Comparison of ENCODE assay signal across 19 cellular contexts in the genomic region with DNA sequence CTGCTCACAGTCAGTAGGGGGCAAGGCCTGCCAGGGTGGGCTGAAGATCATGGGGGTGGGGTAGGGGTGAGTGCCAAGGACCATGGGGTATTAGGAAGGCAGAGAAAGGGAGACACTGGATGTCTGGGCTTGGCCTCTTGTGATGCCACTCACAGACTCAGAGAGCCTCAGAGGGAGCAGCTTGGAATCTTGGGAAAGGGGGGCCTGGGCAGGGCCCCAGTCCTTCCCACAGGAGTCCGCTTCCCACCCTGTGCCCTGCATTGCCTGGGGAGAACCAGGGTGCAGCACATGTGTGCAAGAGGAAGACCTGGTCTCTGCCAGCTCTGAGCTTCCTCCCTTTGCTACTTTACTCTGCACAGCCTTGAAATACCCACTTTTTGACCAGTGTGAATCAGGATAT. TPM values are rescaled to one million over a fixed set of nuclear protein-coding genes. Genes with fewer than 3 reads are reported as not detected.
DNase-seq lines count a peak whose midpoint lies in the region; ATAC-seq and TF ChIP-seq lines count a peak whose summit lies in the region.
"Had no signal": no experiment of that assay in that cellular context is flagged by ENCODE, and none has a peak within 500 bp of the region (broad histone marks: within the 10 kb centered on the region; RNA-seq: fewer than 3 reads in every experiment).

No MANE protein-coding gene starts in this region.

- H3K9me3 Mint-ChIP-seq in brain (peaks cover 0 to 2% (median 0%) of the 10 kb centered on the region in 5 experiments), endodermal cell (no peaks in the 10 kb centered on the region), neural crest cell (no peaks in the 10 kb centered on the region)
- H3K9me3 Mint-ChIP-seq: CD8-positive, alpha-beta memory T cell; HFFc6 had no signal

- H3K36me3 Mint-ChIP-seq in brain (no peaks in the 10 kb centered on the region), endodermal cell (ENCODE audit: low read depth) (no peaks in the 10 kb centered on the region), neural crest cell (ENCODE audit: low read depth) (no peaks in the 10 kb centered on the region)
- H3K36me3 Mint-ChIP-seq: CD4-positive, CD25-positive, alpha-beta regulatory T cell; CD8-positive, alpha-beta memory T cell had no signal

- DNase-seq in endodermal cell: peak; percentile 22
- no peak for DNase-seq in neural crest cell (ENCODE audit: low read depth, low spot score)
- peak; percentile 47 for DNase-seq in spleen
- no peak for DNase-seq in nucleus accumbens (lab: John Stamatoyannopoulos, UW)
- DNase-seq: BE2C; CD4-positive, CD25-positive, alpha-beta regulatory T cell; CD8-positive, alpha-beta memory T cell; COR-L47; DMS 273 treated with DMSO at 0.1 percent for 48 hours; DMS53; DND-41; EL; GOT3; H7; HFFc6 had no signal

- no peak for TF ChIP-seq CTCF in brain (conservative IDR thresholded peaks at IDR 0.05)
- no peak for TF ChIP-seq CTCF in endodermal cell (conservative IDR thresholded peaks at IDR 0.05)
- TF ChIP-seq CTCF in neural crest cell (conservative IDR thresholded peaks at IDR 0.05): no peak
- no peak for TF ChIP-seq CTCF in spleen (IDR thresholded peaks at IDR 0.05 in 8 of 11, conservative IDR thresholded peaks at IDR 0.05 in 3 of 11)

- TF ChIP-seq POLR2A in spleen (IDR thresholded peaks at IDR 0.05): no peak

- peak overlapping the region in 4 of 5 experiments; percentile 13 to 92 (median 23) for H3K4me3 Mint-ChIP-seq in brain
- no peak overlapping the region for H3K4me3 Mint-ChIP-seq in endodermal cell
- peak overlapping the region; percentile 23 for H3K4me3 Mint-ChIP-seq in neural crest cell
- H3K4me3 Mint-ChIP-seq: CD4-positive, CD25-positive, alpha-beta regulatory T cell; CD8-positive, alpha-beta memory T cell; HFFc6 had no signal

- H3K4me1 Mint-ChIP-seq in brain: peaks cover 75% of the 10 kb centered on the region
- peaks cover 19% of the 10 kb centered on the region for H3K4me1 Mint-ChIP-seq in endodermal cell
- H3K4me1 Mint-ChIP-seq in neural crest cell: peaks cover 14% of the 10 kb centered on the region

- H3K27ac ChIP-seq in endodermal cell (ENCODE audit: low read depth, low read length): no peak overlapping the region
- H3K27ac ChIP-seq in spleen: no peak overlapping the region
- H3K27ac ChIP-seq: HL-60 had no signal

- intact Hi-C loops in spleen (cut with DNase I; ENCODE audit: low total_unique reads): no loop called here

- no peak overlapping the region for H3K4me3 ChIP-seq in endodermal cell (ENCODE audit: low read length)
- no peak overlapping the region for H3K4me3 ChIP-seq in spleen

- no peak for ATAC-seq in GM19328 (IDR thresholded peaks at IDR 0.05; ENCODE audit: unreplicated experiment)
- ATAC-seq: HCT116 had no signal

- H3K9me3 ChIP-seq in endodermal cell (ENCODE audit: control insufficient read depth, low read length) (no peaks in the 10 kb centered on the region), spleen (no peaks in the 10 kb centered on the region)
- H3K9me3 ChIP-seq: BE2C had no signal

- H3K27me3 ChIP-seq in endodermal cell (ENCODE audit: control insufficient read depth, insufficient read depth, low read length, poor library complexity, severe bottlenecking) (peaks cover 44% of the 10 kb centered on the region), spleen (replicated peaks in 1 of 7) (peaks cover 3 to 69% (median 32%) of the 10 kb centered on the region in 7 donors)

- 80 to 89% methylated on average over 1 of the region's 1 CpG for WGBS in endodermal cell (ENCODE audit: insufficient coverage in 1 of 2, insufficient read length in 1 of 2), 2 experiments
- WGBS in spleen, 5 donors: 64 to 100% (median 80%) methylated on average over 1 of the region's 1 CpG

- H3K27me3 Mint-ChIP-seq in brain (peaks cover 27% of the 10 kb centered on the region), endodermal cell (ENCODE audit: insufficient read depth) (peaks cover 35% of the 10 kb centered on the region), neural crest cell (ENCODE audit: low read depth) (peaks cover 34% of the 10 kb centered on the region)

- H3K27ac Mint-ChIP-seq in brain: peak overlapping the region in 1 of 5 experiments; percentile 34
- no peak overlapping the region for H3K27ac Mint-ChIP-seq in endodermal cell
- H3K27ac Mint-ChIP-seq in neural crest cell (ENCODE audit: unreplicated experiment): no peak overlapping the region
- H3K27ac Mint-ChIP-seq: CD4-positive, CD25-positive, alpha-beta regulatory T cell; CD8-positive, alpha-beta memory T cell; HFFc6 had no signal

- H3K36me3 ChIP-seq in endodermal cell (ENCODE audit: control insufficient read depth, insufficient read depth, low read length) (no peaks in the 10 kb centered on the region), spleen (no peaks in the 10 kb centered on the region)
- H3K36me3 ChIP-seq: BE2C had no signal

- H3K9ac ChIP-seq in endodermal cell (ENCODE audit: extremely low read depth, low read length, poor library complexity, severe bottlenecking): no peak overlapping the region

- H3K4me1 ChIP-seq in endodermal cell (ENCODE audit: control insufficient read depth, insufficient read depth, low read length) (peaks cover 6% of the 10 kb centered on the region), spleen (peaks cover 0 to 21% (median 13%) of the 10 kb centered on the region in 6 donors)

RNA-seq across cellular contexts. Expression of a gene that starts 4.3 kb away (rescaled TPM):
- polyA plus RNA-seq in brain (ENCODE audit: insufficient read depth, low read depth, low replicate concordance): 25.1 TPM
- 10 to 100 TPM; 15.3 to 18.5 TPM for total RNA-seq in endodermal cell
- polyA plus RNA-seq in endodermal cell (2013, experiment 1 of 2): 5.0 TPM
- polyA plus RNA-seq in endodermal cell (2013, experiment 2 of 2): 5.6 TPM
- total RNA-seq in neural crest cell: 13.7 and 14.2 TPM in 2 replicates
- total RNA-seq in spleen: 1 to 10 TPM in 5 of 7 donors, under 1 TPM in 2; 0.72 to 6.6 (median 3.1) TPM
- under 1 TPM; 0.05 to 0.38 (median 0.17) TPM for polyA plus RNA-seq in spleen
- total RNA-seq: CD4-positive, CD25-positive, alpha-beta regulatory T cell had no signal
- polyA plus RNA-seq: CD4-positive, CD25-positive, alpha-beta regulatory T cell; CD8-positive, alpha-beta memory T cell had no signal

Comparison
In these comparisons a context has a peak if more than half of its experiments do, and no peak if none do; other contexts are left out.
1. DNase-seq: peak in endodermal cell (single experiment) and spleen (single experiment); none in neural crest cell (single experiment) and nucleus accumbens (0 of 56).